1 cellular context compared by ENCODE assay signal in the genomic region with DNA sequence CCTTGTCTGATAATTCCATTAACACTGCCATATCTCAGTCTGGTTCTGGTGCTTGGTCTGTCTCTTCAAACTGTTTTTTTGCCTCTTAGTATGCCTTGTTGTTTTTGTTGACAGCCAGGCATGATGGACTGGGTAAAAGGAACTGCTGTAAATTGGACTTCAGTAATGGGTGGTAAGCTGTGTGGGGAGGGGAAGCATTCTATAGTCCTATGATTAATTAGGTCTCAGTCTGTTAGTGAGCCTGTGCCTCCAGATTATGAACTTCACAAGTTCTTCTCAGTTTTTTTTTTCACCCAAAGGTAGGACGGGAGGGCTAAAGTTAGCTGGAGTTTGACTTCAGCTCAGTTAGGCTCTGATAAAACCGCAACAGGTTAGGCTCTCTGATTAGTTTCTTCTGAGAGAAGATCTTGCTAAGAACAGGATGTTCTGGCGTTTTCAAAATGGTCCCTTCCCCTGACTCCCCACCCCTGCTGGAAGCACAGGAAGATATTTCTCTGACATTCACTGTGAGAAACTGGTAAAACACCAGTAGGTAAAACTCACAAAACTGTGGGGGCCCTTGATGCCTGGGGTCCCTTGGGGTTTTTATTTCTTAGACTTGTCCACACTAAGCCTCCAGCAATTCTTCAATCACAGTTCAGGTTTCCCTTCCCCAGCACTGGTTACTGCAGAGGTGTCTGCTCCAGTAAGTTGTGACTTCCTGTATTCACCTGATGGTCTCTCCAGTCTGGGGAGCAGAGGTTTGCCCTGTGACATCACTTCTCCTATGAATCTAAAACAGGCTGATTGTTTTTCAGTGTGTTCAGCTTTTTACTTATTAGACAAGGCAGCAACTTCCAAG.
TF ChIP-seq lines count a peak whose summit lies in the region.

No MANE protein-coding gene starts in this region.

TF ChIP-seq in K562, 482 proteins besides CTCF, POLR2A, EP300 and RAD21 (continued from another document and continues in another):
- TF ChIP-seq, protein P1, sequence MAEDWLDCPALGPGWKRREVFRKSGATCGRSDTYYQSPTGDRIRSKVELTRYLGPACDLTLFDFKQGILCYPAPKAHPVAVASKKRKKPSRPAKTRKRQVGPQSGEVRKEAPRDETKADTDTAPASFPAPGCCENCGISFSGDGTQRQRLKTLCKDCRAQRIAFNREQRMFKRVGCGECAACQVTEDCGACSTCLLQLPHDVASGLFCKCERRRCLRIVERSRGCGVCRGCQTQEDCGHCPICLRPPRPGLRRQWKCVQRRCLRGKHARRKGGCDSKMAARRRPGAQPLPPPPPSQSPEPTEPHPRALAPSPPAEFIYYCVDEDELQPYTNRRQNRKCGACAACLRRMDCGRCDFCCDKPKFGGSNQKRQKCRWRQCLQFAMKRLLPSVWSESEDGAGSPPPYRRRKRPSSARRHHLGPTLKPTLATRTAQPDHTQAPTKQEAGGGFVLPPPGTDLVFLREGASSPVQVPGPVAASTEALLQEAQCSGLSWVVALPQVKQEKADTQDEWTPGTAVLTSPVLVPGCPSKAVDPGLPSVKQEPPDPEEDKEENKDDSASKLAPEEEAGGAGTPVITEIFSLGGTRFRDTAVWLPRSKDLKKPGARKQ (CRISPR knock-in tag; IDR thresholded peaks at IDR 0.05): no peak
- TF ChIP-seq HDAC8 (tag; IDR thresholded peaks at IDR 0.05) (no peak), KLF10 (CRISPR knock-in tag; IDR thresholded peaks at IDR 0.05) (no peak), PML (IDR thresholded peaks at IDR 0.05; ENCODE audit: low read length) (no peak), JUNB (CRISPR knock-in tag; conservative IDR thresholded peaks at IDR 0.05) (no peak), ZNF239 (CRISPR knock-in tag; IDR thresholded peaks at IDR 0.05) (no peak), MEIS2 (IDR thresholded peaks at IDR 0.05; ENCODE audit: partially characterized antibody) (peak; percentile 69), MYC (IDR thresholded peaks at IDR 0.05; ENCODE audit: low read depth, low read length) (no peak), MYC (CRISPR knock-in tag; IDR thresholded peaks at IDR 0.05; ENCODE audit: borderline replicate concordance, low read depth) (peak; percentile 23; the same call in 1 of the 2 replicates), U2AF2 (optimal IDR thresholded peaks at IDR 0.05; ENCODE audit: low read depth, low read length) (no peak), STAT5B (CRISPR knock-in tag; IDR thresholded peaks at IDR 0.05) (no peak), ETV6 (IDR thresholded peaks at IDR 0.05; ENCODE audit: borderline replicate concordance in 1 of 2, low read depth in 2 of 2, low read length in 1 of 2) (no peak), ETV6 (CRISPR knock-in tag; IDR thresholded peaks at IDR 0.05; ENCODE audit: borderline replicate concordance) (no peak), BCOR (IDR thresholded peaks at IDR 0.05) (no peak), ZFP36 (IDR thresholded peaks at IDR 0.05; ENCODE audit: low read depth, low read length, partially characterized antibody) (no peak), EWSR1 (IDR thresholded peaks at IDR 0.05; ENCODE audit: borderline replicate concordance, low read depth, partially characterized antibody) (no peak), CBX5 (IDR thresholded peaks at IDR 0.05; ENCODE audit: borderline replicate concordance, low read depth) (no peak), HLTF (IDR thresholded peaks at IDR 0.05) (no peak), ZEB2 (IDR thresholded peaks at IDR 0.05) (no peak), ZNF778 (CRISPR knock-in tag; IDR thresholded peaks at IDR 0.05) (no peak), ZNF764 (CRISPR knock-in tag; IDR thresholded peaks at IDR 0.05; ENCODE audit: low read depth) (no peak), BMI1 (IDR thresholded peaks at IDR 0.05; ENCODE audit: low read length) (no peak), SREBF1 (IDR thresholded peaks at IDR 0.05; ENCODE audit: borderline replicate concordance, low read depth, low read length) (no peak), ZNF57 (CRISPR knock-in tag; IDR thresholded peaks at IDR 0.05) (no peak)
- TF ChIP-seq, protein P2, sequence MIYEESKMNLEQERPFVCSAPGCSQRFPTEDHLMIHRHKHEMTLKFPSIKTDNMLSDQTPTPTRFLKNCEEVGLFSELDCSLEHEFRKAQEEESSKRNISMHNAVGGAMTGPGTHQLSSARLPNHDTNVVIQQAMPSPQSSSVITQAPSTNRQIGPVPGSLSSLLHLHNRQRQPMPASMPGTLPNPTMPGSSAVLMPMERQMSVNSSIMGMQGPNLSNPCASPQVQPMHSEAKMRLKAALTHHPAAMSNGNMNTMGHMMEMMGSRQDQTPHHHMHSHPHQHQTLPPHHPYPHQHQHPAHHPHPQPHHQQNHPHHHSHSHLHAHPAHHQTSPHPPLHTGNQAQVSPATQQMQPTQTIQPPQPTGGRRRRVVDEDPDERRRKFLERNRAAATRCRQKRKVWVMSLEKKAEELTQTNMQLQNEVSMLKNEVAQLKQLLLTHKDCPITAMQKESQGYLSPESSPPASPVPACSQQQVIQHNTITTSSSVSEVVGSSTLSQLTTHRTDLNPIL (CRISPR knock-in tag; IDR thresholded peaks at IDR 0.05): no peak
- TF ChIP-seq, protein P3, sequence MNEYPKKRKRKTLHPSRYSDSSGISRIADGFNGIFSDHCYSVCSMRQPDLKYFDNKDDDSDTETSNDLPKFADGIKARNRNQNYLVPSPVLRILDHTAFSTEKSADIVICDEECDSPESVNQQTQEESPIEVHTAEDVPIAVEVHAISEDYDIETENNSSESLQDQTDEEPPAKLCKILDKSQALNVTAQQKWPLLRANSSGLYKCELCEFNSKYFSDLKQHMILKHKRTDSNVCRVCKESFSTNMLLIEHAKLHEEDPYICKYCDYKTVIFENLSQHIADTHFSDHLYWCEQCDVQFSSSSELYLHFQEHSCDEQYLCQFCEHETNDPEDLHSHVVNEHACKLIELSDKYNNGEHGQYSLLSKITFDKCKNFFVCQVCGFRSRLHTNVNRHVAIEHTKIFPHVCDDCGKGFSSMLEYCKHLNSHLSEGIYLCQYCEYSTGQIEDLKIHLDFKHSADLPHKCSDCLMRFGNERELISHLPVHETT (CRISPR knock-in tag; conservative IDR thresholded peaks at IDR 0.05 in 1 of 2, IDR thresholded peaks at IDR 0.05 in 1 of 2): no peak
- TF ChIP-seq, protein P4, sequence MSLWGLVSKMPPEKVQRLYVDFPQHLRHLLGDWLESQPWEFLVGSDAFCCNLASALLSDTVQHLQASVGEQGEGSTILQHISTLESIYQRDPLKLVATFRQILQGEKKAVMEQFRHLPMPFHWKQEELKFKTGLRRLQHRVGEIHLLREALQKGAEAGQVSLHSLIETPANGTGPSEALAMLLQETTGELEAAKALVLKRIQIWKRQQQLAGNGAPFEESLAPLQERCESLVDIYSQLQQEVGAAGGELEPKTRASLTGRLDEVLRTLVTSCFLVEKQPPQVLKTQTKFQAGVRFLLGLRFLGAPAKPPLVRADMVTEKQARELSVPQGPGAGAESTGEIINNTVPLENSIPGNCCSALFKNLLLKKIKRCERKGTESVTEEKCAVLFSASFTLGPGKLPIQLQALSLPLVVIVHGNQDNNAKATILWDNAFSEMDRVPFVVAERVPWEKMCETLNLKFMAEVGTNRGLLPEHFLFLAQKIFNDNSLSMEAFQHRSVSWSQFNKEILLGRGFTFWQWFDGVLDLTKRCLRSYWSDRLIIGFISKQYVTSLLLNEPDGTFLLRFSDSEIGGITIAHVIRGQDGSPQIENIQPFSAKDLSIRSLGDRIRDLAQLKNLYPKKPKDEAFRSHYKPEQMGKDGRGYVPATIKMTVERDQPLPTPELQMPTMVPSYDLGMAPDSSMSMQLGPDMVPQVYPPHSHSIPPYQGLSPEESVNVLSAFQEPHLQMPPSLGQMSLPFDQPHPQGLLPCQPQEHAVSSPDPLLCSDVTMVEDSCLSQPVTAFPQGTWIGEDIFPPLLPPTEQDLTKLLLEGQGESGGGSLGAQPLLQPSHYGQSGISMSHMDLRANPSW (CRISPR knock-in tag; IDR thresholded peaks at IDR 0.05): no peak
- TF ChIP-seq, protein P5, sequence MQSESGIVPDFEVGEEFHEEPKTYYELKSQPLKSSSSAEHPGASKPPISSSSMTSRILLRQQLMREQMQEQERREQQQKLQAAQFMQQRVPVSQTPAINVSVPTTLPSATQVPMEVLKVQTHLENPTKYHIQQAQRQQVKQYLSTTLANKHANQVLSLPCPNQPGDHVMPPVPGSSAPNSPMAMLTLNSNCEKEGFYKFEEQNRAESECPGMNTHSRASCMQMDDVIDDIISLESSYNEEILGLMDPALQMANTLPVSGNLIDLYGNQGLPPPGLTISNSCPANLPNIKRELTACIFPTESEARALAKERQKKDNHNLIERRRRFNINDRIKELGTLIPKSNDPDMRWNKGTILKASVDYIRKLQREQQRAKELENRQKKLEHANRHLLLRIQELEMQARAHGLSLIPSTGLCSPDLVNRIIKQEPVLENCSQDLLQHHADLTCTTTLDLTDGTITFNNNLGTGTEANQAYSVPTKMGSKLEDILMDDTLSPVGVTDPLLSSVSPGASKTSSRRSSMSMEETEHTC (IDR thresholded peaks at IDR 0.05): no peak
- TF ChIP-seq, protein P6, sequence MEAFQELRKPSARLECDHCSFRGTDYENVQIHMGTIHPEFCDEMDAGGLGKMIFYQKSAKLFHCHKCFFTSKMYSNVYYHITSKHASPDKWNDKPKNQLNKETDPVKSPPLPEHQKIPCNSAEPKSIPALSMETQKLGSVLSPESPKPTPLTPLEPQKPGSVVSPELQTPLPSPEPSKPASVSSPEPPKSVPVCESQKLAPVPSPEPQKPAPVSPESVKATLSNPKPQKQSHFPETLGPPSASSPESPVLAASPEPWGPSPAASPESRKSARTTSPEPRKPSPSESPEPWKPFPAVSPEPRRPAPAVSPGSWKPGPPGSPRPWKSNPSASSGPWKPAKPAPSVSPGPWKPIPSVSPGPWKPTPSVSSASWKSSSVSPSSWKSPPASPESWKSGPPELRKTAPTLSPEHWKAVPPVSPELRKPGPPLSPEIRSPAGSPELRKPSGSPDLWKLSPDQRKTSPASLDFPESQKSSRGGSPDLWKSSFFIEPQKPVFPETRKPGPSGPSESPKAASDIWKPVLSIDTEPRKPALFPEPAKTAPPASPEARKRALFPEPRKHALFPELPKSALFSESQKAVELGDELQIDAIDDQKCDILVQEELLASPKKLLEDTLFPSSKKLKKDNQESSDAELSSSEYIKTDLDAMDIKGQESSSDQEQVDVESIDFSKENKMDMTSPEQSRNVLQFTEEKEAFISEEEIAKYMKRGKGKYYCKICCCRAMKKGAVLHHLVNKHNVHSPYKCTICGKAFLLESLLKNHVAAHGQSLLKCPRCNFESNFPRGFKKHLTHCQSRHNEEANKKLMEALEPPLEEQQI (IDR thresholded peaks at IDR 0.05): no peak
- TF ChIP-seq, protein P7, sequence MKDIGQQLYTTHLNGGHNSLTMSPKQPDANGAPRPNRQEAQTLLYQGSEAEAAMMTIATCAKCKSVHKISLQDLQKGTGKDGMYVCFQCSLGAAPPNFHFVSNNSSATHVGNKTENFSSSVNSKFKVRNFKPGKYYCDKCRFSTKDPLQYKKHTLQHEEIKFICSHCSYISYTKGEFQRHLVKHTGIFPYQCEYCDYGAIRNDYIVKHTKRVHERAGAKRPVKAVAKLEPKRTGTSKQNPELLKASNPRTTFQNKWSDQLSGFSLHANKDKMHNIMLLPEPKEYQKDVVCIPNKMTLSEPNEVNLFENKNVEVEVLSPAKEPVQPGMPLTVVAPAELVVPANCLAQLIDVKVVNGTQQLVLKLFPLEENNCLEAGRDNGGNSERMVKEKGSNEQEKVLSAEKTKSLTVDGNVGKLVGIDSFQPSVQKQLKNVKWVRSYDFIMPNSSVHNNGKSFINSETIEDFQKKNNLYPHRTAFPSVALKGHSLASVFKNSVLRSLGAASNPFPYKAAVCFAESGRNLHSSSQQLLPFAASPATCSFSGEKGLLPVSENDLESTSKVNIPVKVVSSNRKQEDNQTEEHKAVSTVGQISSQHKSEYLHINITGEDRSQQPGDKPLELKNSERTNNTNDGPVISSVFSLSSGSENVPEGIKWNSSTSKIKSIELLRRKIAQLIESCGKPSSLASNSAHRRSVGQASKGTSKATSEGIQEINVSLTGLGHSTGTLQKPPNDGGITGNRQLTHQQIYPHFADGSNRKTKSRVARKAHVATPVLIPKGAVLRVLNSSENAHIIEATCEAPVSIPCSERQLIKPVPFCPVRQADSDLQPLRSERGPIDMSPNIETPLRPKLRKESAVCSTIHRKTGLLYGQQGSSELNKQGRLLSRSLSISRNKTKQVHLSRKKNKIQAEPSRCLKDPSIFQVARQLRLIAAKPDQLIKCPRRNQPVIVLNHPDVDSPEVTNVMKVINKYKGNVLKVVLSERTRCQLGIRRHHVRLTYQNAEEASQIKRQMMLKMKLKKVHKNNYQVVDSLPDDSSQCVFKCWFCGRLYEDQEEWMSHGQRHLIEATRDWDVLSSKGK (CRISPR knock-in tag; IDR thresholded peaks at IDR 0.05): no peak
- TF ChIP-seq, protein P8, sequence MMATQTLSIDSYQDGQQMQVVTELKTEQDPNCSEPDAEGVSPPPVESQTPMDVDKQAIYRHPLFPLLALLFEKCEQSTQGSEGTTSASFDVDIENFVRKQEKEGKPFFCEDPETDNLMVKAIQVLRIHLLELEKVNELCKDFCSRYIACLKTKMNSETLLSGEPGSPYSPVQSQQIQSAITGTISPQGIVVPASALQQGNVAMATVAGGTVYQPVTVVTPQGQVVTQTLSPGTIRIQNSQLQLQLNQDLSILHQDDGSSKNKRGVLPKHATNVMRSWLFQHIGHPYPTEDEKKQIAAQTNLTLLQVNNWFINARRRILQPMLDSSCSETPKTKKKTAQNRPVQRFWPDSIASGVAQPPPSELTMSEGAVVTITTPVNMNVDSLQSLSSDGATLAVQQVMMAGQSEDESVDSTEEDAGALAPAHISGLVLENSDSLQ (IDR thresholded peaks at IDR 0.05): 0 out of 2 replicates have a peak, but pooled peaks have one; percentile 33
- TF ChIP-seq, protein P9, sequence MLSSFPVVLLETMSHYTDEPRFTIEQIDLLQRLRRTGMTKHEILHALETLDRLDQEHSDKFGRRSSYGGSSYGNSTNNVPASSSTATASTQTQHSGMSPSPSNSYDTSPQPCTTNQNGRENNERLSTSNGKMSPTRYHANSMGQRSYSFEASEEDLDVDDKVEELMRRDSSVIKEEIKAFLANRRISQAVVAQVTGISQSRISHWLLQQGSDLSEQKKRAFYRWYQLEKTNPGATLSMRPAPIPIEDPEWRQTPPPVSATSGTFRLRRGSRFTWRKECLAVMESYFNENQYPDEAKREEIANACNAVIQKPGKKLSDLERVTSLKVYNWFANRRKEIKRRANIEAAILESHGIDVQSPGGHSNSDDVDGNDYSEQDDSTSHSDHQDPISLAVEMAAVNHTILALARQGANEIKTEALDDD (IDR thresholded peaks at IDR 0.05): peak; percentile 92
- TF ChIP-seq, protein P10, sequence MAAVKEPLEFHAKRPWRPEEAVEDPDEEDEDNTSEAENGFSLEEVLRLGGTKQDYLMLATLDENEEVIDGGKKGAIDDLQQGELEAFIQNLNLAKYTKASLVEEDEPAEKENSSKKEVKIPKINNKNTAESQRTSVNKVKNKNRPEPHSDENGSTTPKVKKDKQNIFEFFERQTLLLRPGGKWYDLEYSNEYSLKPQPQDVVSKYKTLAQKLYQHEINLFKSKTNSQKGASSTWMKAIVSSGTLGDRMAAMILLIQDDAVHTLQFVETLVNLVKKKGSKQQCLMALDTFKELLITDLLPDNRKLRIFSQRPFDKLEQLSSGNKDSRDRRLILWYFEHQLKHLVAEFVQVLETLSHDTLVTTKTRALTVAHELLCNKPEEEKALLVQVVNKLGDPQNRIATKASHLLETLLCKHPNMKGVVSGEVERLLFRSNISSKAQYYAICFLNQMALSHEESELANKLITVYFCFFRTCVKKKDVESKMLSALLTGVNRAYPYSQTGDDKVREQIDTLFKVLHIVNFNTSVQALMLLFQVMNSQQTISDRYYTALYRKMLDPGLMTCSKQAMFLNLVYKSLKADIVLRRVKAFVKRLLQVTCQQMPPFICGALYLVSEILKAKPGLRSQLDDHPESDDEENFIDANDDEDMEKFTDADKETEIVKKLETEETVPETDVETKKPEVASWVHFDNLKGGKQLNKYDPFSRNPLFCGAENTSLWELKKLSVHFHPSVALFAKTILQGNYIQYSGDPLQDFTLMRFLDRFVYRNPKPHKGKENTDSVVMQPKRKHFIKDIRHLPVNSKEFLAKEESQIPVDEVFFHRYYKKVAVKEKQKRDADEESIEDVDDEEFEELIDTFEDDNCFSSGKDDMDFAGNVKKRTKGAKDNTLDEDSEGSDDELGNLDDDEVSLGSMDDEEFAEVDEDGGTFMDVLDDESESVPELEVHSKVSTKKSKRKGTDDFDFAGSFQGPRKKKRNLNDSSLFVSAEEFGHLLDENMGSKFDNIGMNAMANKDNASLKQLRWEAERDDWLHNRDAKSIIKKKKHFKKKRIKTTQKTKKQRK (IDR thresholded peaks at IDR 0.05; ENCODE audit: borderline replicate concordance, low read depth, low read length): no peak
